Comparison of ENCODE assay signal across 21 cellular contexts in the genomic region with DNA sequence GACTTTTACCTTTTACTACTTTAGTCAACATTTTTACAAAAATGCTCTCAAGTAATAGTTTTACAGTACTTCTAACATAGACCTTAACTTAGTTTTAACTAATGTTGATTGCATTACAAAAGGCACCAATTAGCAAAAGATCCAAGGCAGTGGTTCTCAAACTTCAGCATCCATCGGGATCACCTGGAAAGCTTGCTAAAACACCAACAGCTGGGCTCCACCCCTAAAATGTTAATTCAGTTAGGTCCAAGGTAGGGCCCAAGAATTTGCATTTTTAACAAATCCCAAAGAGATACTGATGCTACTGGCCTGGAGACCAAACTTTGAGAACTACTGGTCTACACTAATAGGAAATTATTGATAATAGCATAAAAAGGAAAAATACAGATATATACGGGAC. TPM values are rescaled to one million over a fixed set of nuclear protein-coding genes. Genes with fewer than 3 reads are reported as not detected.
DNase-seq lines count a peak whose midpoint lies in the region; ATAC-seq, FAIRE-seq and TF ChIP-seq lines count a peak whose summit lies in the region.
"Had no signal": no experiment of that assay in that cellular context is flagged by ENCODE, and none has a peak within 500 bp of the region (broad histone marks: within the 10 kb centered on the region; RNA-seq: fewer than 3 reads in every experiment).

No MANE protein-coding gene starts in this region.

- 0 out of 2 replicates have a peak, but pooled peaks cover 7% of the 10 kb centered on the region for H3K79me1 ChIP-seq in H1 (ENCODE audit: low read depth, low read length)

- no peak overlapping the region for H2BK12ac ChIP-seq in H1 (ENCODE audit: low read depth, low read length)

- H3K23me2 ChIP-seq in H1 (ENCODE audit: low read depth, low read length) = no peaks in the 10 kb centered on the region

- H3K36me3 ChIP-seq in H7 (replicated peaks; ENCODE audit: control insufficient read depth, insufficient read depth, low read length) = no peaks in the 10 kb centered on the region
- H3K36me3 ChIP-seq in Loucy (ENCODE audit: insufficient read depth, low read length) = no peaks in the 10 kb centered on the region
- H3K36me3 ChIP-seq in H1 (ENCODE audit: control insufficient read depth in 2 of 4, insufficient read depth in 4 of 4, low read length in 3 of 4) = no peaks in the 10 kb centered on the region
- H3K36me3 ChIP-seq in psoas muscle (ENCODE audit: insufficient read depth in 1 of 2, low read depth in 1 of 2) = no peaks in the 10 kb centered on the region
- H3K36me3 ChIP-seq in left lung = no peaks in the 10 kb centered on the region
- H3K36me3 ChIP-seq: MG63 had no signal

- H3K23ac ChIP-seq in H1 (ENCODE audit: insufficient read length) = no peak overlapping the region

- no peak overlapping the region for H2BK15ac ChIP-seq in H1 (ENCODE audit: low read length)

- no peak for ATAC-seq in psoas muscle
- ATAC-seq in left lung = no peak
- no peak for ATAC-seq in HG03520 (IDR thresholded peaks at IDR 0.05; ENCODE audit: unreplicated experiment)
- ATAC-seq: CD8-positive, alpha-beta T cell; K562 had no signal

- 64% methylated on average over 2 of the region's 2 CpGs; no CpG with 5 or more reads in 1 of the 2 experiments for WGBS in H1 (ENCODE audit: extremely low coverage in 1 of 2, insufficient coverage in 1 of 2, insufficient read length in 1 of 2, insufficient replicate concordance in 2 of 2, low coverage in 1 of 2, low lambda C conversion rate in 2 of 2, missing lambda C conversion rate in 1 of 2), 2 experiments
- WGBS in psoas muscle, 3 donors = 69 to 77% (median 70%) methylated on average over 2 of the region's 2 CpGs

- TF ChIP-seq RAD21 in H1 (IDR thresholded peaks at IDR 0.05 in 1 of 2, conservative IDR thresholded peaks at IDR 0.05 in 1 of 2; ENCODE audit: low read depth in 2 of 2, low read length in 2 of 2) = no peak

- H3K9ac ChIP-seq in Loucy (ENCODE audit: low read depth, low read length, poor library complexity, severe bottlenecking) (no peak overlapping the region), H1 (replicated peaks in 1 of 4; ENCODE audit: extremely low read depth in 1 of 4, low read depth in 3 of 4, low read length in 3 of 4) (no peak overlapping the region)

- no peak for TF ChIP-seq CTCF in Loucy (conservative IDR thresholded peaks at IDR 0.05; ENCODE audit: low read length)
- no peak for TF ChIP-seq CTCF in H1 (IDR thresholded peaks at IDR 0.05; ENCODE audit: control extremely low read depth in 1 of 3, insufficient read depth in 1 of 3, low read depth in 1 of 3, low read length in 3 of 3)
- TF ChIP-seq CTCF in psoas muscle (IDR thresholded peaks at IDR 0.05) = no peak
- no peak for TF ChIP-seq CTCF in left lung (IDR thresholded peaks at IDR 0.05)

- H2AFZ ChIP-seq in Loucy (ENCODE audit: low read length) (no peak overlapping the region), H1 (ENCODE audit: low read length) (no peak overlapping the region)

- 0 out of 2 replicates have a peak, but pooled peaks cover 4% of the 10 kb centered on the region for H3F3A ChIP-seq in Loucy (ENCODE audit: low read depth)

- no peak overlapping the region for H2BK20ac ChIP-seq in H1 (ENCODE audit: low read length)

- H3K4me3 ChIP-seq in H7 (ENCODE audit: insufficient read depth, low read depth, low read length) (no peak overlapping the region), Loucy (ENCODE audit: low read length, poor library complexity, severe bottlenecking) (peak overlapping the region; percentile 35), H1 (ENCODE audit: extremely low read depth in 1 of 4, insufficient read depth in 2 of 4, low read depth in 3 of 4, low read length in 4 of 4) (no peak overlapping the region), psoas muscle (no peak overlapping the region), left lung (no peak overlapping the region)
- H3K4me3 ChIP-seq: K562, MG63 had no signal

- CTCF ChIA-PET in H1 (lab: Charles Lee; ENCODE audit: partially characterized antibody) = interaction anchor here (1.4 kb wide), 1 partner anchor 476 kb away, joined by 3 read pairs; no protein-coding TSS in a partner anchor

- H3K9me3 ChIP-seq in Loucy (ENCODE audit: insufficient read depth, low read depth, low read length) (no peaks in the 10 kb centered on the region), H1 (ENCODE audit: insufficient read depth in 2 of 2, low read depth in 1 of 2, low read length in 1 of 2) (no peaks in the 10 kb centered on the region), psoas muscle (no peaks in the 10 kb centered on the region), left lung (no peaks in the 10 kb centered on the region)
- H3K9me3 ChIP-seq: Caco-2, MG63 had no signal

- H2BK5ac ChIP-seq in H1 (ENCODE audit: low read depth, low read length) = no peak overlapping the region

- H3K4me1 ChIP-seq in Loucy (ENCODE audit: insufficient read depth, low read length, poor library complexity, severe bottlenecking) = peaks cover 73% of the 10 kb centered on the region
- H3K4me1 ChIP-seq in H1 (replicated peaks in 1 of 4; ENCODE audit: control insufficient read depth in 3 of 4, insufficient read depth in 4 of 4, low read length in 3 of 4) = no peaks in the 10 kb centered on the region; a peak in 1 of 7 replicates
- H3K4me1 ChIP-seq in psoas muscle = peaks cover 26% of the 10 kb centered on the region
- H3K4me1 ChIP-seq in left lung = peaks cover 4 to 16% of the 10 kb centered on the region in 2 donors
- H3K4me1 ChIP-seq: Caco-2 had no signal

- no peak overlapping the region for H2AK5ac ChIP-seq in H1 (ENCODE audit: low read depth, low read length)

- H3K4ac ChIP-seq in H1 (replicated peaks; ENCODE audit: insufficient read length, low read depth, low read length) = no peak overlapping the region

- intact Hi-C loops in psoas muscle (cut with DNase I) (no loop called here), left lung (cut with DNase I) (no loop called here)

- H3K27me3 ChIP-seq in H7 (ENCODE audit: control insufficient read depth, insufficient read depth, low read length) = no peaks in the 10 kb centered on the region
- H3K27me3 ChIP-seq in Loucy (ENCODE audit: insufficient read depth, low read length, poor library complexity, severe bottlenecking) = no peaks in the 10 kb centered on the region
- no peaks in the 10 kb centered on the region for H3K27me3 ChIP-seq in H1 (replicated peaks in 1 of 4; ENCODE audit: control insufficient read depth in 3 of 4, extremely low read depth in 1 of 4, insufficient read depth in 3 of 4, low read length in 3 of 4)
- no peaks in the 10 kb centered on the region for H3K27me3 ChIP-seq in psoas muscle (ENCODE audit: insufficient read depth in 3 of 3, low read length in 2 of 3)
- H3K27me3 ChIP-seq in left lung = no peaks in the 10 kb centered on the region
- H3K27me3 ChIP-seq: MG63 had no signal

- no peak overlapping the region for H3K18ac ChIP-seq in H1 (ENCODE audit: extremely low read depth, low read length)

- H3K79me2 ChIP-seq in Loucy (ENCODE audit: insufficient read depth, low read length) = peaks cover 74% of the 10 kb centered on the region
- peaks cover 0 to 84% of the 10 kb centered on the region in 2 experiments; a peak in 3 of 4 replicates for H3K79me2 ChIP-seq in H1 (ENCODE audit: control insufficient read depth in 1 of 2, insufficient read depth in 2 of 2, low read length in 2 of 2)

- TF ChIP-seq POLR2A in H1 (IDR thresholded peaks at IDR 0.05; ENCODE audit: control extremely low read depth in 1 of 2, low read depth in 2 of 2, low read length in 2 of 2) = no peak

- DNase-seq in H7 (peak; percentile 8), H1 (ENCODE audit: low read depth in 1 of 2, low spot score in 2 of 2) (no peak), psoas muscle (no peak), left lung (no peak), 8988T (no peak), Kasumi-1 (lab: John Stamatoyannopoulos, UW) (no peak)
- DNase-seq: Caco-2; CD8-positive, alpha-beta T cell; MG63; NCI-H1105 treated with DMSO at 0.1 percent for 48 hours; NCI-H2029; NCI-H446; NCI-H524 treated with DMSO at 0.1 percent for 48 hours; NCI-H774; RPMI8226; SHP77 had no signal

- H3K27ac ChIP-seq in H1 (ENCODE audit: low read depth, low read length) = no peak overlapping the region
- H3K27ac ChIP-seq in psoas muscle = peak overlapping the region; percentile 26
- H3K27ac ChIP-seq in left lung = peak overlapping the region in 1 of 2 donors; percentile 30

- no peak overlapping the region for H3K14ac ChIP-seq in H1 (ENCODE audit: insufficient read length)

- POLR2A ChIA-PET in H1 (lab: Charles Lee; ENCODE audit: partially characterized antibody) = no interaction called here

- no peak for TF ChIP-seq EP300 in H1 (IDR thresholded peaks at IDR 0.05; ENCODE audit: borderline replicate concordance in 1 of 2, low read depth in 2 of 2, low read length in 2 of 2)

- no peak overlapping the region for H4K5ac ChIP-seq in H1 (ENCODE audit: insufficient read length, low read depth, low read length)

- H3K56ac ChIP-seq in H1 (replicated peaks; ENCODE audit: insufficient read length, low read depth, low read length) = no peak overlapping the region

- no peak for FAIRE-seq in H1 (lab: Jason Lieb, UNC)
- FAIRE-seq: G401.6, H54, K562 had no signal

- H2BK120ac ChIP-seq in H1 (replicated peaks; ENCODE audit: low read depth, low read length) = no peak overlapping the region

- H4K91ac ChIP-seq in H1 (replicated peaks; ENCODE audit: insufficient read length, low read length) = no peak overlapping the region

- H4K20me1 ChIP-seq in Loucy (ENCODE audit: insufficient read depth, low read length, poor library complexity, severe bottlenecking) (peaks cover 30% of the 10 kb centered on the region), H1 (replicated peaks in 1 of 2; ENCODE audit: control insufficient read depth in 1 of 2, insufficient read depth in 2 of 2, low read length in 2 of 2) (peaks cover 0 to 3% of the 10 kb centered on the region in 2 experiments)

- no peaks in the 10 kb centered on the region for H3K9me2 ChIP-seq in Loucy (replicated peaks; ENCODE audit: low read depth, low read length)

- H3K4me2 ChIP-seq in Loucy (ENCODE audit: low read depth, low read length, poor library complexity, severe bottlenecking) (peak overlapping the region; percentile 53), H1 (ENCODE audit: insufficient read depth in 1 of 2, low read depth in 2 of 2, low read length in 2 of 2) (no peak overlapping the region)

- H4K8ac ChIP-seq in H1 (ENCODE audit: extremely low read depth, insufficient read depth, low read length) = no peak overlapping the region

RNA-seq across cellular contexts. Expression of a gene that starts 5.9 kb away (rescaled TPM):
- 36.8 and 43.5 TPM in 2 replicates for total RNA-seq in H7 (2014; rRNA removed; shearing (Covaris generic))
- 49.2 and 52.9 TPM in 2 replicates for total RNA-seq in H1 (2021; fragmentation: NEBNext Ultra II Directional; extraction: Animal tissue kit (Norgen Biotek cat#: 25700))
- polyA plus RNA-seq in H1 (2011; rRNA removed) = 16.7 and 17.5 TPM in 2 replicates
- 18.8 TPM for polyA plus RNA-seq in H1 (2011; cell fraction: cytosol; rRNA removed)
- polyA plus RNA-seq in H1 (2011; cell fraction: nucleus; rRNA removed) = 18.2 TPM
- polyA plus RNA-seq in H1 (2012, experiment 1 of 2) = 22.9 to 36.6 TPM (median 28.0 TPM) in 4 replicates
- 1.7 TPM for polyA plus RNA-seq in H1 (2012, experiment 2 of 2)
- 35.0 TPM for polyA plus RNA-seq in H1 (2013, experiment 1 of 2)
- 34.0 TPM for polyA plus RNA-seq in H1 (2013, experiment 2 of 2)
- 40.1 and 47.1 TPM in 2 replicates for polyA minus RNA-seq in H1 (2011; rRNA and poly(A)+ RNA removed)
- 41.0 TPM for polyA minus RNA-seq in H1 (2011; cell fraction: cytosol; rRNA and poly(A)+ RNA removed)
- 64.7 TPM for polyA minus RNA-seq in H1 (2011; cell fraction: nucleus; rRNA and poly(A)+ RNA removed)
- 1 to 10 TPM; 7.1 to 9.0 (median 7.6) TPM for total RNA-seq in psoas muscle
- 1 to 10 TPM; 5.4 to 9.9 (median 8.6) TPM for polyA plus RNA-seq in psoas muscle
- 10 to 100 TPM; 33.3 to 35.7 TPM for total RNA-seq in left lung
